In the genomic region with DNA sequence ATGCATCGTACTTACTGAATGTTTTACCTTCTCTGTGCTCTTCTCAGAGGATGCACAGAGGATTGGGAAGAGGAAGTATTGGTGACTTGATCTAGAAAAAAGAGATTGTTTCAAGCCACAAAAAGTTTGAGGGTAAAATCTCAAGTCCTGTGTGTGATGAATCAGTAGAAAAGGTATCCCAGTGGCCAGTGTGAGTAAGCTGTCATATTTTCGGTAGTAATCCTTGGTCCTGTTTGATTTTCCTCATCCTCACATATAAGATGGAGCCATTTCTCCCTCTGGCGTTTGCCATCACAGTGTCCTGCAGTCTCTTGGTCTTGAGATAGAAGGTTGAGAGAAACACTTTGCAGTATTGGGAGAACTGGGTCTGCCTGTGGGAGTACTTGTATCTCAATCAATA, we compare ENCODE assay signal across 14 cellular contexts.
DNase-seq lines count a peak whose midpoint lies in the region; ATAC-seq, FAIRE-seq and TF ChIP-seq lines count a peak whose summit lies in the region.
"Had no signal": no experiment of that assay in that cellular context is flagged by ENCODE, and none has a peak within 500 bp of the region (broad histone marks: within the 10 kb centered on the region; RNA-seq: fewer than 3 reads in every experiment).

No MANE protein-coding gene starts in this region.

- in situ Hi-C loops in HepG2 (cut with HindIII; ENCODE audit: extremely low pct_ligation_motif_present, low pct_unique_long_range_greater_than_20kb) = no loop called here

- H3K36me3 Mint-ChIP-seq in activated T-helper 17 cell treated with anti-CD3 and anti-CD28 coated beads, Interleukin-2, amount 50 U/mL, for 72 hours (ENCODE audit: low read depth) = peaks cover 2% of the 10 kb centered on the region

- TF ChIP-seq CTCF in HepG2 (CRISPR knock-in tag; IDR thresholded peaks at IDR 0.05) (no peak), right lobe of liver (IDR thresholded peaks at IDR 0.05) (no peak), foreskin fibroblast (IDR thresholded peaks at IDR 0.05; ENCODE audit: low read depth, low read length) (peak; percentile 15)

- no peaks in the 10 kb centered on the region for H4K20me1 ChIP-seq in HepG2 (ENCODE audit: insufficient read depth, low read length)

- H3K4me1 Mint-ChIP-seq in activated T-helper 17 cell treated with anti-CD3 and anti-CD28 coated beads, Interleukin-2, amount 50 U/mL, for 72 hours = peaks cover 44% of the 10 kb centered on the region

- peaks cover 24% of the 10 kb centered on the region for H3K79me2 ChIP-seq in HepG2 (ENCODE audit: insufficient read depth, low read length)

- H3K4me1 ChIP-seq in HepG2 (ENCODE audit: insufficient read depth, low read length) (peaks cover 34% of the 10 kb centered on the region), right lobe of liver (peaks cover 0 to 19% (median 6%) of the 10 kb centered on the region in 4 donors)

- H3K27ac ChIP-seq in HepG2 (ENCODE audit: extremely low read length, insufficient read depth, low read length) (no peak overlapping the region), right lobe of liver (no peak overlapping the region)
- H3K27ac ChIP-seq: WERI-Rb-1 had no signal

- ATAC-seq in HepG2 = no peak
- no peak for ATAC-seq in right lobe of liver
- ATAC-seq in activated T-helper 17 cell treated with anti-CD3 and anti-CD28 coated beads, Interleukin-2, amount 50 U/mL, for 72 hours (replicated peaks) = peak; percentile 20
- no peak for ATAC-seq in GM19467 (IDR thresholded peaks at IDR 0.05; ENCODE audit: unreplicated experiment)

- BruUV-seq in HepG2 (replicated peaks; lab: Mats Ljungman, UMichigan) = no TSS peak

- TF ChIP-seq POLR2A in HepG2 (IDR thresholded peaks at IDR 0.05; ENCODE audit: insufficient read depth in 1 of 2, low read depth in 2 of 2, low read length in 2 of 2) = no peak
- TF ChIP-seq POLR2A in right lobe of liver (IDR thresholded peaks at IDR 0.05) = no peak

- no peak overlapping the region for H2AFZ ChIP-seq in HepG2 (ENCODE audit: low read length)

- no peak overlapping the region for H3K9ac ChIP-seq in HepG2 (ENCODE audit: insufficient read depth, low read depth, low read length)

- no peak for TF ChIP-seq RAD21 in HepG2 (CRISPR knock-in tag; IDR thresholded peaks at IDR 0.05)

- intact Hi-C loops in HepG2 (cut with micrococcal nuclease; ENCODE audit: unreplicated experiment) (no loop called here), right lobe of liver (cut with DNase I) (no loop called here)

- no peaks in the 10 kb centered on the region for H3K27me3 Mint-ChIP-seq in activated T-helper 17 cell treated with anti-CD3 and anti-CD28 coated beads, Interleukin-2, amount 50 U/mL, for 72 hours
- H3K27me3 Mint-ChIP-seq: memory B cell had no signal

- no peak overlapping the region for H3K4me3 Mint-ChIP-seq in activated T-helper 17 cell treated with anti-CD3 and anti-CD28 coated beads, Interleukin-2, amount 50 U/mL, for 72 hours
- H3K4me3 Mint-ChIP-seq: memory B cell had no signal

- H3K27me3 ChIP-seq in HepG2 (ENCODE audit: control insufficient read depth in 1 of 2, insufficient read depth in 2 of 2, low read length in 2 of 2) (no peaks in the 10 kb centered on the region), right lobe of liver (no peaks in the 10 kb centered on the region)

- H3K9me3 Mint-ChIP-seq in activated T-helper 17 cell treated with anti-CD3 and anti-CD28 coated beads, Interleukin-2, amount 50 U/mL, for 72 hours = peaks cover 4% of the 10 kb centered on the region
- H3K9me3 Mint-ChIP-seq: memory B cell had no signal

- no peak overlapping the region for H3K27ac Mint-ChIP-seq in activated T-helper 17 cell treated with anti-CD3 and anti-CD28 coated beads, Interleukin-2, amount 50 U/mL, for 72 hours
- H3K27ac Mint-ChIP-seq: memory B cell had no signal

- H3K9me3 ChIP-seq in HepG2 (ENCODE audit: low read length) (no peaks in the 10 kb centered on the region), right lobe of liver (no peaks in the 10 kb centered on the region)

- CTCF ChIA-PET in HepG2 (lab: Yijun Ruan, JAX; ENCODE audit: low intra/inter-chr PET ratio, low total read pairs) = no interaction called here

- POLR2A ChIA-PET in HepG2 (lab: Yijun Ruan, JAX) = no interaction called here

- peak; percentile 8 for FAIRE-seq in HepG2 (lab: Jason Lieb, UNC)

- H3K4me2 ChIP-seq in HepG2 (ENCODE audit: low read depth, low read length) = no peak overlapping the region

- H3K36me3 ChIP-seq in HepG2 (replicated peaks in 1 of 2; ENCODE audit: control insufficient read depth in 1 of 2, insufficient read depth in 2 of 2, low read length in 2 of 2) = 0 out of 5 replicates have a peak, but pooled peaks cover 0 to 1% of the 10 kb centered on the region in 2 experiments
- H3K36me3 ChIP-seq in right lobe of liver = no peaks in the 10 kb centered on the region
- H3K36me3 ChIP-seq: WERI-Rb-1 had no signal

- DNase-seq in HepG2 (ENCODE audit: low spot score) (no peak), right lobe of liver (no peak), foreskin fibroblast (peak; percentile 47 to 66), NCI-H2196 (lab: John Stamatoyannopoulos, UW; ENCODE audit: unreplicated experiment) (no peak), GM19238 (ENCODE audit: insufficient read length, low spot score) (no peak)
- no peak for DNase-seq in activated CD8-positive, alpha-beta memory T cell treated with anti-CD3 and anti-CD28 coated beads, Interleukin-2, amount 50 U/mL, for 4 hours
- DNase-seq: activated CD8-positive, alpha-beta memory T cell treated with anti-CD3 and anti-CD28 coated beads, Interleukin-2, amount 50 U/mL, for 48 hours; NCI-H1092 treated with DMSO at 0.1 percent for 48 hours; NCI-H446 treated with DMSO at 0.1 percent for 48 hours; occipital lobe; WERI-Rb-1 had no signal

- H3K4me3 ChIP-seq in HepG2 (replicated peaks in 1 of 3; ENCODE audit: insufficient read depth in 1 of 3, low read depth in 2 of 3, low read length in 3 of 3) = no peak overlapping the region
- H3K4me3 ChIP-seq in right lobe of liver = no peak overlapping the region
- H3K4me3 ChIP-seq in foreskin fibroblast (ENCODE audit: low read depth in 1 of 2, low read length in 2 of 2) = no peak overlapping the region

- TF ChIP-seq EP300 in HepG2 (IDR thresholded peaks at IDR 0.05; ENCODE audit: low read depth in 2 of 2, low read length in 2 of 2) = no peak
- TF ChIP-seq EP300 in HepG2 (CRISPR knock-in tag; IDR thresholded peaks at IDR 0.05; ENCODE audit: borderline replicate concordance) = no peak

- WGBS in HepG2 (ENCODE audit: low lambda C conversion rate) = 95% methylated on average over 3 of the region's 3 CpGs
- 73% methylated on average over 3 of the region's 3 CpGs for WGBS in right lobe of liver (ENCODE audit: insufficient coverage, low coverage, low lambda C conversion rate, missing lambda C conversion rate)

TF ChIP-seq in HepG2, 621 proteins besides CTCF, POLR2A, EP300 and RAD21:
- no peak for TF ChIP-seq GFI1 (CRISPR knock-in tag; IDR thresholded peaks at IDR 0.05; ENCODE audit: borderline replicate concordance)

Comparison
In these comparisons a context has a peak if more than half of its experiments do, and no peak if none do; other contexts are left out.
1. DNase-seq: peak in foreskin fibroblast (2 of 2); none in HepG2 (single experiment), right lobe of liver (0 of 3), activated CD8-positive, alpha-beta memory T cell treated with anti-CD3 and anti-CD28 coated beads, Interleukin-2, amount 50 U/mL, for 4 hours (single experiment), NCI-H2196 (single experiment) and GM19238 (single experiment).